In the genomic region with DNA sequence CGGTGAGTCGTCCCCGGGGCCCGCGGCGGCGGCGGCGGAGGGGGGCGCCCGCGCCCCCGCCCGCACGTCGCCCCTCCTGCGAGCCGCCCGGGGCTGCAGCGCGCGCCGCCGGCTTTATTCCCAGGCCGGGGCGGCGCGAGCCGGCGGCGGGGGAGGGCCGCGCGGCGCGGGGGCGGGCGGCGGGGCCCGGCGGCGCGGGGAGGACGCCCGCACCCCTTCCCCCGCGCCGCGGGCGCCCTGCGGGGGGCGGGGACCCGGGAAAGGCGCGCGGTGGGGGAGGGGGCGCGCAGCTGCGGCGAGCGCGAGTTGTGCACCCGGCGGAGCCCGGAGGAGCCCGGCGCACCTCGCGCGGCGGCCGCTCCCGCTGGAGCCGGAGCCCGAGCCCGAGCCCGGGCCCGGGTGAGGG, we compare ENCODE assay signal across 8 cellular contexts. TPM values are rescaled to one million over a fixed set of nuclear protein-coding genes. Genes with fewer than 3 reads are reported as not detected.
DNase-seq lines count a peak whose midpoint lies in the region; ATAC-seq and TF ChIP-seq lines count a peak whose summit lies in the region.

No MANE protein-coding gene starts in this region.

- peaks cover 57% of the 10 kb centered on the region for H3K4me1 Mint-ChIP-seq in activated T-cell treated with anti-CD3 and anti-CD28 coated beads, Interleukin-2, amount 50 U/mL, for 72 hours (ENCODE audit: low read depth)

- peak overlapping the region; percentile 94 for H3K4me3 ChIP-seq in right cardiac atrium (ENCODE audit: low read length)

- no peaks in the 10 kb centered on the region for H3K9me3 ChIP-seq in right cardiac atrium (ENCODE audit: control insufficient read depth, low read length)

- H3K27ac ChIP-seq in 22Rv1, result peak overlapping the region; percentile 73
- peak overlapping the region; percentile 69 for H3K27ac ChIP-seq in right cardiac atrium (ENCODE audit: low read length)

- TF ChIP-seq CTCF in 22Rv1 (IDR thresholded peaks at IDR 0.05), result no peak

- peak overlapping the region in 1 of 2 donors; percentile 90 for H3K4me3 Mint-ChIP-seq in activated T-cell treated with anti-CD3 and anti-CD28 coated beads, Interleukin-2, amount 50 U/mL, for 72 hours

- H3K9me3 Mint-ChIP-seq in activated T-cell treated with anti-CD3 and anti-CD28 coated beads, Interleukin-2, amount 50 U/mL, for 72 hours, result no peaks in the 10 kb centered on the region

- intact Hi-C loops in right cardiac atrium (cut with DNase I), result loop anchor here in 1 of 4 donors (5.0 kb wide), 1 partner anchor 40 kb away; no protein-coding TSS in a partner anchor

- H3K27me3 ChIP-seq in right cardiac atrium (ENCODE audit: control insufficient read depth, insufficient read depth), result no peaks in the 10 kb centered on the region

- DNase-seq in activated T-cell treated with anti-CD3 and anti-CD28 coated beads, Interleukin-2, amount 50 U/mL, for 72 hours, result peak in 1 of 2 donors; percentile 37
- DNase-seq in right cardiac atrium, result no peak
- peak; percentile 54 for DNase-seq in stimulated activated CD4-positive, alpha-beta T cell treated with anti-CD3 and anti-CD28 coated beads, Interleukin-15, amount 100 ng/mL, for 24 hours
- DNase-seq in NK-92 treated with Interleukin-12 subunit alpha and Interleukin-12 subunit beta, amount 100 ng/mL, for 24 hours (lab: John Stamatoyannopoulos, UW), result no peak
- DNase-seq in NCI-H1694 treated with DMSO at 0.1 percent for 48 hours (lab: John Stamatoyannopoulos, UW), result no peak

- H3K4me1 ChIP-seq in right cardiac atrium (ENCODE audit: control insufficient read depth, insufficient read depth, low read length), result peaks cover 2% of the 10 kb centered on the region

- H3K27ac Mint-ChIP-seq in activated T-cell treated with anti-CD3 and anti-CD28 coated beads, Interleukin-2, amount 50 U/mL, for 72 hours, result no peak overlapping the region

- ATAC-seq in GM18502 (IDR thresholded peaks at IDR 0.05; ENCODE audit: poor library complexity, unreplicated experiment) (peak; percentile 16), HG03342 (IDR thresholded peaks at IDR 0.05; ENCODE audit: unreplicated experiment) (peak; percentile 7), right cardiac atrium (no peak)
- peak; percentile 5 to 6 for ATAC-seq in activated T-cell treated with anti-CD3 and anti-CD28 coated beads, Interleukin-2, amount 50 U/mL, for 72 hours (replicated peaks in 1 of 2)

- H3K27me3 Mint-ChIP-seq in activated T-cell treated with anti-CD3 and anti-CD28 coated beads, Interleukin-2, amount 50 U/mL, for 72 hours (ENCODE audit: low read depth), result no peaks in the 10 kb centered on the region

- 1% methylated on average over 78 of the region's 78 CpGs for WGBS in right cardiac atrium

- peaks cover 0 to 14% of the 10 kb centered on the region in 2 donors for H3K36me3 Mint-ChIP-seq in activated T-cell treated with anti-CD3 and anti-CD28 coated beads, Interleukin-2, amount 50 U/mL, for 72 hours (ENCODE audit: insufficient read depth in 2 of 2)

RNA-seq across cellular contexts. Expression of a gene that starts 0.6 kb away (rescaled TPM):
- total RNA-seq in activated T-cell treated with anti-CD3 and anti-CD28 coated beads, Interleukin-2, amount 50 U/mL, for 72 hours, result 100 to 1,000 TPM; 454 to 573 TPM
- total RNA-seq in right cardiac atrium, result 10 to 100 TPM; 34.5 to 43.0 (median 39.0) TPM
- polyA plus RNA-seq in right cardiac atrium, result 29.7 TPM

RNA-seq across cellular contexts. Expression of a gene that starts 11.5 kb away (rescaled TPM):
- total RNA-seq in activated T-cell treated with anti-CD3 and anti-CD28 coated beads, Interleukin-2, amount 50 U/mL, for 72 hours, result 10 to 100 TPM; 22.8 to 26.7 TPM
- total RNA-seq in right cardiac atrium, result 10 to 100 TPM; 17.0 to 25.5 (median 22.4) TPM
- 34.8 TPM for polyA plus RNA-seq in right cardiac atrium

Comparison
In these comparisons a context has a peak if more than half of its experiments do, and no peak if none do; other contexts are left out.
1. ATAC-seq: peak in GM18502 (single experiment), HG03342 (single experiment) and activated T-cell treated with anti-CD3 and anti-CD28 coated beads, Interleukin-2, amount 50 U/mL, for 72 hours (2 of 2); none in right cardiac atrium (0 of 2).
2. RNA of a gene that starts 0.6 kb away (total RNA-seq): 454 to 573 TPM in activated T-cell treated with anti-CD3 and anti-CD28 coated beads, Interleukin-2, amount 50 U/mL, for 72 hours; 34.5 to 43.0 TPM in right cardiac atrium; every median in the first group is over 10 times any median in the second.